ENCODE assay signal across 20 cellular contexts in genomic region chr12:111858778-111859177, GRCh38. TPM values are rescaled to one million over a fixed set of nuclear protein-coding genes. Genes with fewer than 3 reads are reported as not detected.
DNase-seq lines count a peak whose midpoint lies in the region; ATAC-seq, FAIRE-seq and TF ChIP-seq lines count a peak whose summit lies in the region.
"Had no signal": no experiment of that assay in that cellular context is flagged by ENCODE, and none has a peak within 500 bp of the region (broad histone marks: within the 10 kb centered on the region; RNA-seq: fewer than 3 reads in every experiment).

No MANE protein-coding gene starts in this region.

- H4K8ac ChIP-seq in IMR-90 (ENCODE audit: low read depth in 2 of 2, low read length in 2 of 2), result no peak overlapping the region

- no peak overlapping the region for H3K18ac ChIP-seq in IMR-90 (ENCODE audit: low read depth, low read length)

- H4K91ac ChIP-seq in IMR-90 (ENCODE audit: insufficient read depth, low read depth, low read length), result no peak overlapping the region

- H2BK5ac ChIP-seq in IMR-90 (ENCODE audit: low read depth, low read length, poor library complexity, severe bottlenecking), result no peak overlapping the region

- peaks cover 3% of the 10 kb centered on the region; the same call in 1 of the 2 replicates for H3K9me3 ChIP-seq in IMR-90 (ENCODE audit: control insufficient read depth, insufficient read depth, low read length)
- H3K9me3 ChIP-seq in K562 (replicated peaks; ENCODE audit: control insufficient read depth, insufficient read depth, low read depth, low read length), result no peaks in the 10 kb centered on the region
- H3K9me3 ChIP-seq: Caco-2 had no signal

- no peak for ATAC-seq in IMR-90 (ENCODE audit: low read depth)
- no peak for ATAC-seq in K562
- ATAC-seq in HG02571 (IDR thresholded peaks at IDR 0.05; ENCODE audit: unreplicated experiment), result no peak
- no peak for ATAC-seq in GM21825 (IDR thresholded peaks at IDR 0.05; ENCODE audit: unreplicated experiment)
- ATAC-seq in GM19467 (IDR thresholded peaks at IDR 0.05; ENCODE audit: unreplicated experiment), result no peak
- ATAC-seq: CD8-positive, alpha-beta T cell had no signal

- H2AK9ac ChIP-seq in IMR-90 (replicated peaks; ENCODE audit: low read depth, low read length, poor library complexity), result no peak overlapping the region

- no peaks in the 10 kb centered on the region for H3K4me1 ChIP-seq in IMR-90 (ENCODE audit: control insufficient read depth, insufficient read depth, low read length)
- no peaks in the 10 kb centered on the region; a peak in 1 of 5 replicates for H3K4me1 ChIP-seq in K562 (replicated peaks in 1 of 2; ENCODE audit: control insufficient read depth in 2 of 2, insufficient read depth in 2 of 2, low read length in 2 of 2)
- H3K4me1 ChIP-seq: BLaER1 treated with 17β-estradiol and CSF1 and Interleukin-3, amounts not matched to agents 10 nM and 100 nM; Caco-2 had no signal

- H3K27me3 ChIP-seq in IMR-90 (ENCODE audit: control insufficient read depth, insufficient read depth, low read length), result no peaks in the 10 kb centered on the region
- H3K27me3 ChIP-seq in K562 (ENCODE audit: control insufficient read depth in 2 of 2, insufficient read depth in 2 of 2, low read length in 2 of 2), result no peaks in the 10 kb centered on the region
- H3K27me3 ChIP-seq: BLaER1 treated with 17β-estradiol and CSF1 and Interleukin-3, amounts not matched to agents 10 nM and 100 nM had no signal

- TF ChIP-seq EP300 in K562 (IDR thresholded peaks at IDR 0.05; ENCODE audit: low read length), result no peak

- H2BK20ac ChIP-seq in IMR-90 (ENCODE audit: low read depth, low read length), result no peak overlapping the region

- H3K9me1 ChIP-seq in IMR-90 (ENCODE audit: insufficient read depth, low read length) (peaks cover 7% of the 10 kb centered on the region; the same call in 1 of the 2 replicates), K562 (ENCODE audit: control insufficient read depth, insufficient read depth, low read length) (no peaks in the 10 kb centered on the region)

- H3K4ac ChIP-seq in IMR-90 (ENCODE audit: low read depth, low read length), result no peak overlapping the region

- H3K14ac ChIP-seq in IMR-90 (replicated peaks; ENCODE audit: low read depth, low read length), result no peak overlapping the region

- BruUV-seq in IMR-90 (replicated peaks; lab: Mats Ljungman, UMichigan) (no TSS peak), K562 (replicated peaks; lab: Mats Ljungman, UMichigan) (no TSS peak)

- H3K56ac ChIP-seq in IMR-90 (ENCODE audit: extremely low read depth, insufficient read depth, low read length), result no peak overlapping the region

- DNase-seq in IMR-90, result no peak
- DNase-seq in K562 (ENCODE audit: extremely low read depth in 1 of 4, low spot score in 3 of 4), result no peak
- DNase-seq: 8988T; AML-193; Caco-2; Calu3; CD4-positive, alpha-beta T cell; CD8-positive, alpha-beta T cell; DMS79 treated with DMSO at 0.1 percent for 48 hours; GF-D8 had no signal

- H3K9ac ChIP-seq in IMR-90 (ENCODE audit: low read depth, low read length) (no peak overlapping the region), K562 (ENCODE audit: insufficient read depth in 1 of 2, low read depth in 2 of 2, low read length in 2 of 2) (no peak overlapping the region)
- H3K9ac ChIP-seq: BLaER1 treated with 17β-estradiol and CSF1 and Interleukin-3, amounts not matched to agents 10 nM and 100 nM had no signal

- FAIRE-seq in K562 (lab: Jason Lieb, UNC), result no peak
- FAIRE-seq: A204.1, D721Med, G401.6, GM12891, GM19239 had no signal

- TF ChIP-seq POLR2A in IMR-90 (IDR thresholded peaks at IDR 0.05; ENCODE audit: low read depth, low read length), result no peak
- TF ChIP-seq POLR2A in K562 (conservative IDR thresholded peaks at IDR 0.05), result no peak

- WGBS in IMR-90 (ENCODE audit: extremely low coverage in 2 of 2, insufficient read length in 1 of 2), 2 experiments, result no CpG with 5 or more reads among the region's 7 CpGs
- WGBS in K562 (ENCODE audit: insufficient coverage, low coverage, missing lambda C conversion rate), result 94% methylated on average over 7 of the region's 7 CpGs

- intact Hi-C loops in IMR-90 (cut with micrococcal nuclease) (no loop called here), K562 (cut with micrococcal nuclease) (no loop called here)

- TF ChIP-seq RAD21 in IMR-90 (IDR thresholded peaks at IDR 0.05; ENCODE audit: low read length) (no peak), K562 (CRISPR knock-in tag; conservative IDR thresholded peaks at IDR 0.05 in 1 of 2, IDR thresholded peaks at IDR 0.05 in 1 of 2) (no peak)

- dilution Hi-C loops in IMR-90 (cut with HindIII; ENCODE audit: low sequenced_read_pairs, unreplicated experiment), result no loop called here

- H3K36me3 ChIP-seq in IMR-90 (ENCODE audit: control insufficient read depth, insufficient read depth, low read length) (peaks cover 7% of the 10 kb centered on the region), K562 (ENCODE audit: control insufficient read depth, insufficient read depth, low read length) (peaks cover 31% of the 10 kb centered on the region)

- in situ Hi-C loops in IMR-90 (cut with MboI; ENCODE audit: low sequenced_read_pairs) (no loop called here), K562 (cut with MboI) (no loop called here)

- H3K79me2 ChIP-seq in K562 (ENCODE audit: control insufficient read depth, insufficient read depth, low read length), result peaks cover 91% of the 10 kb centered on the region

- no peak overlapping the region for H3K4me2 ChIP-seq in IMR-90 (ENCODE audit: low read depth, low read length)
- no peak overlapping the region for H3K4me2 ChIP-seq in K562 (ENCODE audit: insufficient read depth, low read length)
- H3K4me2 ChIP-seq: BLaER1 treated with 17β-estradiol and CSF1 and Interleukin-3, amounts not matched to agents 10 nM and 100 nM had no signal

- H3K4me3 ChIP-seq in IMR-90 (ENCODE audit: insufficient read depth, low read depth, low read length) (no peak overlapping the region), K562 (no peak overlapping the region)
- H3K4me3 ChIP-seq: BLaER1 treated with 17β-estradiol and CSF1 and Interleukin-3, amounts not matched to agents 10 nM and 100 nM had no signal

- no peak overlapping the region for H2AK5ac ChIP-seq in IMR-90 (ENCODE audit: low read depth, low read length)

- CTCF ChIA-PET in IMR-90 (lab: Yijun Ruan, JAX) (interaction anchor here (0.6 kb wide), 1 partner anchor 11 kb away, joined by 3 read pairs; no protein-coding TSS in a partner anchor), K562 (lab: Yijun Ruan, JAX; ENCODE audit: low intra/inter-chr PET ratio) (no interaction called here)

- no peak overlapping the region for H2BK15ac ChIP-seq in IMR-90 (ENCODE audit: low read depth, low read length)

- TF ChIP-seq CTCF in IMR-90 (conservative IDR thresholded peaks at IDR 0.05; ENCODE audit: low read depth, low read length) (no peak), K562 (IDR thresholded peaks at IDR 0.05 in 2 of 3, conservative IDR thresholded peaks at IDR 0.05 in 1 of 3; ENCODE audit: insufficient read depth in 2 of 3, low read depth in 1 of 3, low read length in 3 of 3) (no peak)

- H3K79me1 ChIP-seq in IMR-90 (ENCODE audit: low read depth in 1 of 2, low read length in 2 of 2), result peaks cover 17 to 47% of the 10 kb centered on the region in 2 experiments

- H4K20me1 ChIP-seq in IMR-90 (ENCODE audit: insufficient read depth, low read length), result peaks cover 30% of the 10 kb centered on the region
- H4K20me1 ChIP-seq in K562 (replicated peaks; ENCODE audit: control insufficient read depth, insufficient read depth, low read length), result 0 out of 2 replicates have a peak, but pooled peaks cover 3% of the 10 kb centered on the region

- POLR2A ChIA-PET in IMR-90 (lab: Charles Lee; ENCODE audit: unreplicated experiment), result no interaction called here
- POLR2A ChIA-PET in K562 (lab: Yijun Ruan, JAX), result interaction anchor here (1.0 to 1.6 kb wide), 2 partner anchors 8 to 26 kb away, joined by 3 to 5 read pairs; no protein-coding TSS in a partner anchor

- no peak overlapping the region for H2BK120ac ChIP-seq in IMR-90 (ENCODE audit: low read depth, low read length)

- H3K23ac ChIP-seq in IMR-90 (ENCODE audit: low read depth, low read length), result no peak overlapping the region

- H3K27ac ChIP-seq in IMR-90 (ENCODE audit: insufficient read depth, low read length) (no peak overlapping the region), K562 (ENCODE audit: extremely low read depth, low read depth, low read length) (no peak overlapping the region)
- H3K27ac ChIP-seq: BLaER1 treated with 17β-estradiol and CSF1 and Interleukin-3, amounts not matched to agents 10 nM and 100 nM; C4-2B had no signal

- H2AFZ ChIP-seq in IMR-90 (replicated peaks; ENCODE audit: low read length, poor library complexity), result no peak overlapping the region
- no peak overlapping the region for H2AFZ ChIP-seq in K562 (ENCODE audit: low read depth, low read length)

- no peak overlapping the region for H4K5ac ChIP-seq in IMR-90 (ENCODE audit: low read depth, low read length)

TF ChIP-seq in IMR-90, 13 proteins besides CTCF, POLR2A, EP300 and RAD21 (continues in another document):
- no peak for TF ChIP-seq RCOR1 (IDR thresholded peaks at IDR 0.05; ENCODE audit: insufficient replicate concordance, low read length)

RNA-seq across cellular contexts. Expression of gene MAPKAPK5, which starts 16.8 kb away (rescaled TPM):
- total RNA-seq in IMR-90 (2012; rRNA removed) (34.4 and 44.6 TPM in 2 replicates), K562 (2014; rRNA removed) (61.3 and 63.3 TPM in 2 replicates), K562 (2014; rRNA removed; fragmentation: Illumina TruSeq; extraction: Trizol) (56.7 and 60.4 TPM in 2 replicates), K562 (2015; rRNA removed; fragmentation: Illumina TruSeq; extraction: Trizol) (55.3 and 57.6 TPM in 2 replicates), K562 (2021) (61.5 and 72.1 TPM in 2 replicates)
- polyA plus RNA-seq in IMR-90 (2012; rRNA removed) (35.0 and 35.7 TPM in 2 replicates), K562 (2011; rRNA removed) (67.0 and 68.4 TPM in 2 replicates), K562 (2014; fragmentation: Illumina TruSeq; extraction: Trizol) (57.1 and 58.4 TPM in 2 replicates), K562 (2014; fragmentation: Nextera tagmentation; extraction: Ambion mirVana) (10 to 100 TPM; 11.6 to 17.7 TPM), K562 (2014; rRNA removed) (55.2 and 67.0 TPM in 2 replicates)
- polyA plus RNA-seq in IMR-90 (2012; cell fraction: cytosol; rRNA removed), result 14.0 and 27.1 TPM in 2 replicates
- polyA plus RNA-seq in IMR-90 (2012; cell fraction: nucleus; rRNA removed; ENCODE audit: low replicate concordance), result 26.8 and 52.5 TPM in 2 replicates
- 253 and 262 TPM in 2 replicates for total RNA-seq in K562 (2011; cell fraction: chromatin; rRNA removed; ENCODE audit: low replicate concordance)
- 113 and 120 TPM in 2 replicates for total RNA-seq in K562 (2011; cell fraction: nucleolus; rRNA removed)
- total RNA-seq in K562 (2011; cell fraction: nucleoplasm; rRNA removed), result 147 and 191 TPM in 2 replicates
- 33.8 and 42.8 TPM in 2 replicates for polyA plus RNA-seq in K562 (2011; cell fraction: cytosol; rRNA removed)
- 115 and 122 TPM in 2 replicates for polyA plus RNA-seq in K562 (2011; cell fraction: nucleus; rRNA removed)
- polyA plus RNA-seq in K562 (2012), result 34.4 and 40.8 TPM in 2 replicates
- polyA minus RNA-seq in K562 (2011; rRNA and poly(A)+ RNA removed), result 75.6 and 82.4 TPM in 2 replicates
- polyA minus RNA-seq in K562 (2011; cell fraction: cytosol; rRNA and poly(A)+ RNA removed), result 29.0 and 35.3 TPM in 2 replicates
- 34.1 and 67.4 TPM in 2 replicates for polyA minus RNA-seq in K562 (2011; cell fraction: nucleus; rRNA and poly(A)+ RNA removed)
